Comparison of ENCODE assay signal across 9 cellular contexts in genomic region chr5:72402959-72403628, GRCh38.
A peak's percentile ranks its signal among the peaks of the same experiment; 100 is the strongest.
DNase-seq lines count a peak whose midpoint lies in the region; ATAC-seq and TF ChIP-seq lines count a peak whose summit lies in the region.
"Had no signal": no experiment of that assay in that cellular context is flagged by ENCODE, and none has a peak within 500 bp of the region (broad histone marks: within the 10 kb centered on the region; RNA-seq: fewer than 3 reads in every experiment).

No MANE protein-coding gene starts in this region.

- H3K36me3 Mint-ChIP-seq in MCF 10A (ENCODE audit: insufficient read depth, unreplicated experiment): no peaks in the 10 kb centered on the region

- DNase-seq in AG04449 (ENCODE audit: low read depth, low spot score) (no peak), IMR-90 (no peak), MCF 10A (ENCODE audit: unreplicated experiment) (no peak), left lung (peak in 1 of 2 donors; percentile 45), NCI-H510A (lab: John Stamatoyannopoulos, UW) (no peak), SIG-M5 (lab: John Stamatoyannopoulos, UW) (no peak), cortex of kidney (lab: John Stamatoyannopoulos, UW) (no peak)
- DNase-seq in stimulated activated naive CD8-positive, alpha-beta T cell treated with anti-CD3 and anti-CD28 coated beads, Interleukin-15, Interleukin-2, amounts not matched to agents 100 U/mL and 50 U/mL, for 24 hours: no peak

- no peaks in the 10 kb centered on the region for H4K20me1 ChIP-seq in IMR-90 (ENCODE audit: insufficient read depth, low read length)

- no TSS peak for BruUV-seq in IMR-90 (replicated peaks; lab: Mats Ljungman, UMichigan)
- BruUV-seq in MCF 10A (replicated peaks; lab: Mats Ljungman, UMichigan): no TSS peak

- no peaks in the 10 kb centered on the region for H3K27me3 ChIP-seq in IMR-90 (ENCODE audit: control insufficient read depth, insufficient read depth, low read length)
- H3K27me3 ChIP-seq in left lung: no peaks in the 10 kb centered on the region
- H3K27me3 ChIP-seq: pancreas had no signal

- H3K56ac ChIP-seq in IMR-90 (ENCODE audit: extremely low read depth, insufficient read depth, low read length): no peak overlapping the region

- H3K79me1 ChIP-seq in IMR-90 (ENCODE audit: low read depth in 1 of 2, low read length in 2 of 2): no peaks in the 10 kb centered on the region

- no CpG with 5 or more reads among the region's 4 CpGs for WGBS in IMR-90 (ENCODE audit: extremely low coverage in 2 of 2, insufficient read length in 1 of 2), 2 experiments

- TF ChIP-seq CTCF in AG04449 (IDR thresholded peaks at IDR 0.05; ENCODE audit: insufficient read depth, low read length, missing control alignments) (peak; percentile 7), IMR-90 (conservative IDR thresholded peaks at IDR 0.05; ENCODE audit: low read depth, low read length) (peak; percentile 36), MCF 10A (IDR thresholded peaks at IDR 0.05; ENCODE audit: unreplicated experiment) (peak; percentile 24), left lung (IDR thresholded peaks at IDR 0.05) (peak in 1 of 2 donors; percentile 23)

- peak overlapping the region; percentile 5 for H2BK5ac ChIP-seq in IMR-90 (ENCODE audit: low read depth, low read length, poor library complexity, severe bottlenecking)

- H2BK120ac ChIP-seq in IMR-90 (ENCODE audit: low read depth, low read length): peak overlapping the region; percentile 55

- no peak overlapping the region for H2AK9ac ChIP-seq in IMR-90 (replicated peaks; ENCODE audit: low read depth, low read length, poor library complexity)

- H2BK20ac ChIP-seq in IMR-90 (ENCODE audit: low read depth, low read length): peak overlapping the region; percentile 22; the same call in 1 of the 2 replicates

- no peak overlapping the region for H3K23ac ChIP-seq in IMR-90 (ENCODE audit: low read depth, low read length)

- H3K4me2 ChIP-seq in IMR-90 (ENCODE audit: low read depth, low read length): no peak overlapping the region

- no peaks in the 10 kb centered on the region for H3K27me3 Mint-ChIP-seq in MCF 10A (ENCODE audit: insufficient read depth, unreplicated experiment)

- CTCF ChIA-PET in AG04449 (lab: Yijun Ruan, JAX) (interaction anchor here (0.9 to 1.6 kb wide), 7 partner anchors 9 to 123 kb away, joined by 3 to 7 read pairs (median 3); no protein-coding TSS in a partner anchor), IMR-90 (lab: Yijun Ruan, JAX) (interaction anchor here (0.7 to 3.1 kb wide), 9 partner anchors 8 to 153 kb away, joined by 3 to 16 read pairs (median 4); no protein-coding TSS in a partner anchor), MCF 10A (lab: Yijun Ruan, JAX) (interaction anchor here (0.6 to 4.2 kb wide), 23 partner anchors 9 to 438 kb away, joined by 3 to 19 read pairs (median 3); no protein-coding TSS in a partner anchor)

- peaks cover 12% of the 10 kb centered on the region for H3K9me3 Mint-ChIP-seq in MCF 10A (ENCODE audit: unreplicated experiment)

- no peak overlapping the region for H3K9ac ChIP-seq in IMR-90 (ENCODE audit: low read depth, low read length)

- dilution Hi-C loops in IMR-90 (cut with HindIII; ENCODE audit: low sequenced_read_pairs, unreplicated experiment): no loop called here

- H4K5ac ChIP-seq in IMR-90 (ENCODE audit: low read depth, low read length): no peak overlapping the region

- no peaks in the 10 kb centered on the region for H3K9me1 ChIP-seq in IMR-90 (ENCODE audit: insufficient read depth, low read length)

- H3K36me3 ChIP-seq in IMR-90 (ENCODE audit: control insufficient read depth, insufficient read depth, low read length) (no peaks in the 10 kb centered on the region), left lung (no peaks in the 10 kb centered on the region)
- H3K36me3 ChIP-seq: pancreas had no signal

- intact Hi-C loops in IMR-90 (cut with micrococcal nuclease): no loop called here
- intact Hi-C loops in MCF 10A (cut with micrococcal nuclease): no loop called here
- intact Hi-C loops in left lung (cut with DNase I): no loop called here

- no peak overlapping the region for H3K4me3 Mint-ChIP-seq in MCF 10A (ENCODE audit: unreplicated experiment)

- H3K9me3 ChIP-seq in IMR-90 (ENCODE audit: control insufficient read depth, insufficient read depth, low read length): peaks cover 10% of the 10 kb centered on the region
- peaks cover 0 to 23% of the 10 kb centered on the region in 2 donors for H3K9me3 ChIP-seq in left lung
- H3K9me3 ChIP-seq: pancreas had no signal

- no peak overlapping the region; the same call in 1 of the 2 replicates for H2AK5ac ChIP-seq in IMR-90 (ENCODE audit: low read depth, low read length)

- peaks cover 13% of the 10 kb centered on the region for H3K4me1 Mint-ChIP-seq in MCF 10A (ENCODE audit: insufficient read depth, unreplicated experiment)

- in situ Hi-C loops in IMR-90 (cut with MboI; ENCODE audit: low sequenced_read_pairs): no loop called here

- H3K4me3 ChIP-seq in AG04449 (ENCODE audit: low read depth, low read length) (no peak overlapping the region), IMR-90 (ENCODE audit: insufficient read depth, low read depth, low read length) (no peak overlapping the region), left lung (no peak overlapping the region)
- H3K4me3 ChIP-seq: pancreas had no signal

- peak; percentile 30; the same call in 1 of the 2 replicates for TF ChIP-seq RAD21 in IMR-90 (IDR thresholded peaks at IDR 0.05; ENCODE audit: low read length)

- no peak overlapping the region for H3K18ac ChIP-seq in IMR-90 (ENCODE audit: low read depth, low read length)

- POLR2A ChIA-PET in AG04449 (lab: Yijun Ruan, JAX) (no interaction called here), IMR-90 (lab: Charles Lee; ENCODE audit: unreplicated experiment) (no interaction called here), MCF 10A (lab: Yijun Ruan, JAX) (interaction anchor here (0.6 to 4.8 kb wide), 12 partner anchors 11 to 457 kb away, joined by 3 to 32 read pairs (median 7); no protein-coding TSS in a partner anchor)

- peaks cover 6% of the 10 kb centered on the region; the same call in 1 of the 2 replicates for H3K4me1 ChIP-seq in IMR-90 (ENCODE audit: control insufficient read depth, insufficient read depth, low read length)
- peaks cover 0 to 9% of the 10 kb centered on the region in 2 donors for H3K4me1 ChIP-seq in left lung
- H3K4me1 ChIP-seq: pancreas had no signal

- H3K27ac ChIP-seq in IMR-90 (ENCODE audit: insufficient read depth, low read length) (no peak overlapping the region), left lung (peak overlapping the region; percentile 2 to 39)
- H3K27ac ChIP-seq: pancreas had no signal

- no peak overlapping the region for H2AFZ ChIP-seq in IMR-90 (replicated peaks; ENCODE audit: low read length, poor library complexity)

- no peak for TF ChIP-seq POLR2A in IMR-90 (IDR thresholded peaks at IDR 0.05; ENCODE audit: low read depth, low read length)

- H3K4ac ChIP-seq in IMR-90 (ENCODE audit: low read depth, low read length): 0 out of 2 replicates have a peak overlapping the region, but pooled peaks have one; percentile 9

- H4K91ac ChIP-seq in IMR-90 (ENCODE audit: insufficient read depth, low read depth, low read length): no peak overlapping the region

- H2BK15ac ChIP-seq in IMR-90 (ENCODE audit: low read depth, low read length): no peak overlapping the region

- ATAC-seq in IMR-90 (ENCODE audit: low read depth) (no peak), left lung (peak; percentile 48)
- no peak for ATAC-seq in stimulated activated naive CD8-positive, alpha-beta T cell treated with anti-CD3 and anti-CD28 coated beads, Interleukin-15, Interleukin-2, amounts not matched to agents 100 U/mL and 50 U/mL, for 24 hours
- ATAC-seq: pancreas had no signal

- H3K27ac Mint-ChIP-seq in MCF 10A (ENCODE audit: low read depth, unreplicated experiment): peak overlapping the region; percentile 82

- no peak overlapping the region for H4K8ac ChIP-seq in IMR-90 (ENCODE audit: low read depth in 2 of 2, low read length in 2 of 2)

- H3K14ac ChIP-seq in IMR-90 (replicated peaks; ENCODE audit: low read depth, low read length): 0 out of 2 replicates have a peak overlapping the region, but pooled peaks have one; percentile 4

TF ChIP-seq in IMR-90, 13 proteins besides CTCF, POLR2A, EP300 and RAD21:
- TF ChIP-seq FOS (IDR thresholded peaks at IDR 0.05; ENCODE audit: low read depth, low read length) (no peak), MAFK (IDR thresholded peaks at IDR 0.05; ENCODE audit: low read depth, low read length) (no peak), SMC3 (IDR thresholded peaks at IDR 0.05; ENCODE audit: low read depth, low read length) (0 out of 2 replicates have a peak, but pooled peaks have one; percentile 22)
